Comparison of ENCODE assay signal across 8 cellular contexts in genomic region chr1:924619-925323, GRCh38. TPM values are rescaled to one million over a fixed set of nuclear protein-coding genes. Genes with fewer than 3 reads are reported as not detected.
DNase-seq lines count a peak whose midpoint lies in the region; ATAC-seq and TF ChIP-seq lines count a peak whose summit lies in the region.

No MANE protein-coding gene starts in this region.

- no peak for ATAC-seq in central memory CD8-positive, alpha-beta T cell (replicated peaks; ENCODE audit: extremely low read depth, poor library complexity, severe bottlenecking)
- ATAC-seq in naive B cell (ENCODE audit: low read depth in 2 of 2) (peak; percentile 9 to 13), HG03135 (IDR thresholded peaks at IDR 0.05; ENCODE audit: unreplicated experiment) (no peak), HG02884 (IDR thresholded peaks at IDR 0.05; ENCODE audit: unreplicated experiment) (no peak)

- peaks cover 6% of the 10 kb centered on the region for H3K36me3 Mint-ChIP-seq in central memory CD8-positive, alpha-beta T cell (ENCODE audit: insufficient read depth)
- no peaks in the 10 kb centered on the region for H3K36me3 Mint-ChIP-seq in naive B cell

- H3K27ac Mint-ChIP-seq in central memory CD8-positive, alpha-beta T cell (ENCODE audit: low read depth): no peak overlapping the region
- no peak overlapping the region for H3K27ac Mint-ChIP-seq in naive B cell

- H3K36me3 ChIP-seq in BE2C: peaks cover 5% of the 10 kb centered on the region

- peak; percentile 75 for DNase-seq in BE2C
- no peak for DNase-seq in Jurkat, Clone E6-1 (ENCODE audit: low read depth, low spot score)
- DNase-seq in central memory CD8-positive, alpha-beta T cell (ENCODE audit: low spot score in 2 of 2): no peak
- no peak for DNase-seq in naive B cell
- no peak for DNase-seq in A172 (ENCODE audit: low spot score)
- DNase-seq in stimulated activated naive CD4-positive, alpha-beta T cell treated with Interleukin-2 at 50 U/mL for 16 hours (lab: John Stamatoyannopoulos, UW): no peak

- peaks cover 25% of the 10 kb centered on the region for H3K4me1 ChIP-seq in BE2C

- H3K9me3 Mint-ChIP-seq in central memory CD8-positive, alpha-beta T cell: no peaks in the 10 kb centered on the region
- peaks cover 0 to 2% (median 0%) of the 10 kb centered on the region in 7 donors for H3K9me3 Mint-ChIP-seq in naive B cell

- H3K4me3 ChIP-seq in BE2C (ENCODE audit: low read depth, low read length): peak overlapping the region; percentile 57
- peak overlapping the region; percentile 36 for H3K4me3 ChIP-seq in Jurkat, Clone E6-1 (ENCODE audit: low read length)

- H3K27me3 ChIP-seq in BE2C: no peaks in the 10 kb centered on the region; the same call in none of the 2 replicates

- H3K27me3 Mint-ChIP-seq in central memory CD8-positive, alpha-beta T cell: peaks cover 69% of the 10 kb centered on the region
- peaks cover 30 to 79% (median 62%) of the 10 kb centered on the region in 3 donors for H3K27me3 Mint-ChIP-seq in naive B cell

- H3K4me1 Mint-ChIP-seq in central memory CD8-positive, alpha-beta T cell: peaks cover 10% of the 10 kb centered on the region
- H3K4me1 Mint-ChIP-seq in naive B cell: peaks cover 15 to 26% (median 25%) of the 10 kb centered on the region in 3 donors

- H3K4me3 Mint-ChIP-seq in central memory CD8-positive, alpha-beta T cell: peak overlapping the region; percentile 45
- H3K4me3 Mint-ChIP-seq in naive B cell: peak overlapping the region in 7 of 8 donors; percentile 57 to 82 (median 67)

- no peak for TF ChIP-seq CTCF in BE2C (IDR thresholded peaks at IDR 0.05; ENCODE audit: low read depth, low read length)

- no peaks in the 10 kb centered on the region for H3K9me3 ChIP-seq in BE2C

RNA-seq across cellular contexts. Expression of gene SAMD11, which starts 1.0 kb away (rescaled TPM):
- 1.9 TPM for polyA plus RNA-seq in BE2C (2012; ENCODE audit: insufficient read depth, insufficient read length, low read depth)
- not detected for polyA plus RNA-seq in Jurkat, Clone E6-1 (2012; ENCODE audit: insufficient read depth, insufficient read length)
- under 1 TPM in 2 of 6 donors, not detected in 4; 0.19 to 0.40 TPM for polyA plus RNA-seq in naive B cell (ENCODE audit: low read depth in 6 of 6)
- 37.0 and 62.7 TPM in 2 replicates for total RNA-seq in A172 (2014; rRNA removed; shearing (Covaris generic))

RNA-seq across cellular contexts. Expression of gene NOC2L, which starts 34.3 kb away (rescaled TPM):
- 253 TPM for polyA plus RNA-seq in BE2C (2012; ENCODE audit: insufficient read depth, insufficient read length, low read depth)
- 80.6 TPM for polyA plus RNA-seq in Jurkat, Clone E6-1 (2012; ENCODE audit: insufficient read depth, insufficient read length)
- polyA plus RNA-seq in naive B cell (ENCODE audit: low read depth in 6 of 6): 10 to 100 TPM; 50.8 to 78.2 (median 60.4) TPM
- total RNA-seq in A172 (2014; rRNA removed; shearing (Covaris generic)): 68.7 and 72.8 TPM in 2 replicates

RNA-seq across cellular contexts. Expression of gene KLHL17, which starts 35.6 kb away (rescaled TPM):
- polyA plus RNA-seq in BE2C (2012; ENCODE audit: insufficient read depth, insufficient read length, low read depth): 127 TPM
- 59.3 TPM for polyA plus RNA-seq in Jurkat, Clone E6-1 (2012; ENCODE audit: insufficient read depth, insufficient read length)
- 1 to 10 TPM in 4 of 6 donors, under 1 TPM in 1, not detected in 1; 0.70 to 1.8 (median 1.4) TPM for polyA plus RNA-seq in naive B cell (ENCODE audit: low read depth in 6 of 6)
- 2.9 and 8.0 TPM in 2 replicates for total RNA-seq in A172 (2014; rRNA removed; shearing (Covaris generic))

RNA-seq across cellular contexts. Expression of gene PLEKHN1, which starts 41.5 kb away (rescaled TPM):
- not detected for polyA plus RNA-seq in BE2C (2012; ENCODE audit: insufficient read depth, insufficient read length, low read depth)
- not detected for polyA plus RNA-seq in Jurkat, Clone E6-1 (2012; ENCODE audit: insufficient read depth, insufficient read length)
- polyA plus RNA-seq in naive B cell (ENCODE audit: low read depth in 6 of 6): not detected
- 0.62 and 0.93 TPM in 2 replicates for total RNA-seq in A172 (2014; rRNA removed; shearing (Covaris generic))

RNA-seq across cellular contexts. Expression of gene PERM1, which starts 57.1 kb away (rescaled TPM):
- not detected for polyA plus RNA-seq in BE2C (2012; ENCODE audit: insufficient read depth, insufficient read length, low read depth)
- polyA plus RNA-seq in Jurkat, Clone E6-1 (2012; ENCODE audit: insufficient read depth, insufficient read length): not detected
- not detected for polyA plus RNA-seq in naive B cell (ENCODE audit: low read depth in 6 of 6)
- 0.29 TPM in 1 of 2 replicates, not detected in the other for total RNA-seq in A172 (2014; rRNA removed; shearing (Covaris generic))

Comparison
In these comparisons a context has a peak if more than half of its experiments do, and no peak if none do; other contexts are left out.
1. ATAC-seq: peak in naive B cell (2 of 2); none in central memory CD8-positive, alpha-beta T cell (single experiment), HG03135 (single experiment) and HG02884 (single experiment).